Comparison of ENCODE assay signal across 25 cellular contexts in genomic region chr2:120383191-120383590, GRCh38. TPM values are rescaled to one million over a fixed set of nuclear protein-coding genes. Genes with fewer than 3 reads are reported as not detected.
"Had no signal": no experiment of that assay in that cellular context is flagged by ENCODE, and none has a peak within 500 bp of the region (broad histone marks: within the 10 kb centered on the region; RNA-seq: fewer than 3 reads in every experiment).

No MANE protein-coding gene starts in this region.

- H3K4me1 ChIP-seq: ascending aorta, Peyer's patch had no signal

- H3K9me3 ChIP-seq: ascending aorta, body of pancreas, Peyer's patch had no signal

- H3K27ac ChIP-seq: ascending aorta, body of pancreas, Peyer's patch, RWPE1 had no signal

- H3K36me3 ChIP-seq: ascending aorta, Peyer's patch had no signal

- ATAC-seq: activated CD8-positive, alpha-beta memory T cell treated with anti-CD3 and anti-CD28 coated beads, Interleukin-2, amount 10 ng/mL, durations not matched to agents 7 days and 5 days; body of pancreas had no signal

- H3K27me3 ChIP-seq: ascending aorta, body of pancreas, Peyer's patch had no signal

- H3K4me3 ChIP-seq: ascending aorta, body of pancreas, Peyer's patch had no signal

- DNase-seq: activated B cell treated with CpG ODN at 0.5 μM for 24 hours; activated CD4-positive, alpha-beta T cell treated with anti-CD3 and anti-CD28 coated beads for 1 hour; activated CD4-positive, alpha-beta T cell treated with anti-CD3 and anti-CD28 coated beads, Interleukin-2, amount 10 ng/mL, durations not matched to agents 24 days and 14 days; activated CD4-positive, alpha-beta T cell treated with anti-CD3 and anti-CD28 coated beads, Interleukin-2, amount 50 U/mL, for 48 hours; activated CD8-positive, alpha-beta memory T cell treated with anti-CD3 and anti-CD28 coated beads, Interleukin-2, amount 10 ng/mL, durations not matched to agents 7 days and 5 days; activated effector memory CD4-positive, alpha-beta T cell treated with Interleukin-2 at 50 U/mL for 16 hours; activated naive CD4-positive, alpha-beta T cell; activated T-cell treated with anti-CD3 and anti-CD28 coated beads, Interleukin-2, amount 50 U/mL, for 24 hours; body of pancreas; Karpas-422; MM.1S; NCI-H1105; NCI-H1436 treated with DMSO at 0.1 percent for 48 hours; NCI-H187; NCI-H2081; NCI-H510A treated with DMSO at 0.1 percent for 48 hours; NCI-H69; NK-92 treated with Interleukin-12 subunit alpha and Interleukin-12 subunit beta, amount 100 ng/mL, for 24 hours; OCI-M1; SHP77 treated with DMSO at 0.1 percent for 48 hours had no signal

RNA-seq across cellular contexts. Expression of gene INHBB, which starts 37.3 kb away (rescaled TPM):
- total RNA-seq: activated B cell treated with CpG ODN at 0.5 μM for 24 hours; activated CD4-positive, alpha-beta T cell treated with anti-CD3 and anti-CD28 coated beads, Interleukin-2, amount 10 ng/mL, durations not matched to agents 24 days and 14 days; activated CD8-positive, alpha-beta memory T cell treated with anti-CD3 and anti-CD28 coated beads, Interleukin-2, amount 10 ng/mL, durations not matched to agents 7 days and 5 days; activated T-helper 1 cell treated with anti-CD3 and anti-CD28 coated beads, Interleukin-12 subunit alpha, Interleukin-12 subunit beta, Interleukin-2, Interleukin-4 antibody, amounts not matched to agents 30 ng/mL and 10 ng/mL and 1 ng/mL, durations not matched to agents 14 hours and 24 hours and 36 hours; SK-MEL-5 had no signal
